Comparison of ENCODE assay signal across 8 cellular contexts in the genomic region with DNA sequence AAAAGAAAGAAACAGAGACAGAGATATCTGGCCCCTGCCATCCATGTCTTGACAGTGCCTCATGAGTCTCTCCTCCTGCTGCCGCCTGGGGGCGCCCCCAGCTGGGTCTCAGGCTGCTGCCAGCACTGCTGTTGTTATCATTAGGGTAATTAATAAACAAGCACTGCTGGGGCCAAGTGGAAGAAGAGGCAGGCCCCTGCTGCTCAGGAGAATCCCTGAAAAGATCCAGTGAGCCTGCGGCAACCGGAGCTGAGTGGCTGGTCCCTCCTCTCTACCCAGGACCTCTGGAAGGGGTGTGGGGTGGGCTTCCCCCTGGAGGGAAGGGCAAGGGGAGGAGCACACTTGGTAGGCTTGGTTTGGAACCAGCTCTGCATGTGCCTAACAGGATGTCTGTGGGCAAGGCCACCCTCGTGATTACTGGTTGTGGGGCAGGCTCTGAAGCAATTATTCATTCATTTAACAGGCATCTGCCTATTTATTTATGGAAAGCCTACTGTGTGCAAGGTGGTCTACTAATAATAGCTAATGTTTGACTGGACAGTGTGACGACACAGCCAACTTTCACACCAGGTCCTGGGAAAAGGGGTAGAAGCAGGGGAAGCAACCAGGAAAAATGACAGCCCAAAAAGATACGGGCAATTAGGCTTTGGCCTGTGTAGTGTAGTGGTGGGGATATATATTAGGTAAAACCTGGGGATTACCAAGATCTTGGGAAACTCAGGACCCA. TPM values are rescaled to one million over a fixed set of nuclear protein-coding genes. Genes with fewer than 3 reads are reported as not detected.
DNase-seq lines count a peak whose midpoint lies in the region; ATAC-seq and TF ChIP-seq lines count a peak whose summit lies in the region.

No MANE protein-coding gene starts in this region.

- H3K36me3 ChIP-seq in IMR-90 (ENCODE audit: control insufficient read depth, insufficient read depth, low read length), result no peaks in the 10 kb centered on the region; the same call in 1 of the 2 replicates
- H3K36me3 ChIP-seq in RWPE2 (ENCODE audit: low read depth), result no peaks in the 10 kb centered on the region
- peaks cover 2 to 14% of the 10 kb centered on the region in 2 donors for H3K36me3 ChIP-seq in neuronal stem cell (replicated peaks in 1 of 2; ENCODE audit: control insufficient read depth in 2 of 2, insufficient read depth in 2 of 2, low read length in 2 of 2)
- no peaks in the 10 kb centered on the region for H3K36me3 ChIP-seq in stomach

- H3K18ac ChIP-seq in IMR-90 (ENCODE audit: low read depth, low read length), result no peak overlapping the region
- no peak overlapping the region for H3K18ac ChIP-seq in neuronal stem cell (ENCODE audit: low read length)

- H3K27ac ChIP-seq in IMR-90 (ENCODE audit: insufficient read depth, low read length) (no peak overlapping the region), RWPE2 (ENCODE audit: poor library complexity, severe bottlenecking) (no peak overlapping the region), neuronal stem cell (replicated peaks; ENCODE audit: low read length) (peak overlapping the region; percentile 43), stomach (peak overlapping the region; percentile 32 to 82 (median 50))

- peak overlapping the region; percentile 14; the same call in 1 of the 2 replicates for H2BK120ac ChIP-seq in IMR-90 (ENCODE audit: low read depth, low read length)
- no peak overlapping the region for H2BK120ac ChIP-seq in neuronal stem cell (ENCODE audit: low read depth, low read length)

- no TSS peak for BruUV-seq in IMR-90 (replicated peaks; lab: Mats Ljungman, UMichigan)

- H2BK15ac ChIP-seq in IMR-90 (ENCODE audit: low read depth, low read length) (0 out of 3 replicates have a peak overlapping the region, but pooled peaks have one; percentile 19), neuronal stem cell (ENCODE audit: low read length) (no peak overlapping the region)

- H3K56ac ChIP-seq in IMR-90 (ENCODE audit: extremely low read depth, insufficient read depth, low read length), result no peak overlapping the region

- DNase-seq in IMR-90 (peak; percentile 67), RWPE2 (ENCODE audit: low spot score) (no peak), fibroblast of the conjunctiva (ENCODE audit: low read depth) (peak; percentile 44), neuronal stem cell (ENCODE audit: low spot score) (peak; percentile 80), stomach (peak; percentile 69)
- DNase-seq in activated effector memory CD4-positive, alpha-beta T cell treated with Interleukin-2 at 50 U/mL for 16 hours, result peak; percentile 72

- H3K27me3 ChIP-seq in IMR-90 (ENCODE audit: control insufficient read depth, insufficient read depth, low read length) (no peaks in the 10 kb centered on the region), RWPE2 (ENCODE audit: insufficient read depth, poor library complexity, severe bottlenecking) (no peaks in the 10 kb centered on the region), neuronal stem cell (ENCODE audit: control insufficient read depth in 3 of 3, insufficient read depth in 3 of 3, low read depth in 1 of 3, low read length in 3 of 3) (peaks cover 0 to 3% (median 0%) of the 10 kb centered on the region in 3 experiments), stomach (peaks cover 0 to 13% (median 0%) of the 10 kb centered on the region in 3 donors)

- H2AK9ac ChIP-seq in IMR-90 (replicated peaks; ENCODE audit: low read depth, low read length, poor library complexity), result peak overlapping the region; percentile 87

- H4K20me1 ChIP-seq in IMR-90 (ENCODE audit: insufficient read depth, low read length), result peaks cover 13% of the 10 kb centered on the region; the same call in 1 of the 2 replicates

- dilution Hi-C loops in IMR-90 (cut with HindIII; ENCODE audit: low sequenced_read_pairs, unreplicated experiment), result no loop called here

- peaks cover 16% of the 10 kb centered on the region; the same call in 1 of the 2 replicates for H3K9me1 ChIP-seq in IMR-90 (ENCODE audit: insufficient read depth, low read length)

- H4K91ac ChIP-seq in IMR-90 (ENCODE audit: insufficient read depth, low read depth, low read length), result no peak overlapping the region
- H4K91ac ChIP-seq in neuronal stem cell (ENCODE audit: low read depth, low read length, poor library complexity), result no peak overlapping the region

- peak; percentile 88 for TF ChIP-seq CTCF in GM12874 (IDR thresholded peaks at IDR 0.05; ENCODE audit: insufficient read depth, low read depth, low read length)
- peak; percentile 81 for TF ChIP-seq CTCF in IMR-90 (conservative IDR thresholded peaks at IDR 0.05; ENCODE audit: low read depth, low read length)
- TF ChIP-seq CTCF in RWPE2 (IDR thresholded peaks at IDR 0.05; ENCODE audit: poor library complexity, severe bottlenecking), result peak; percentile 98
- TF ChIP-seq CTCF in stomach (IDR thresholded peaks at IDR 0.05), result peak in 5 of 7 experiments; percentile 55 to 80 (median 74)

- peak overlapping the region; percentile 18 for H3K23ac ChIP-seq in IMR-90 (ENCODE audit: low read depth, low read length)
- no peak overlapping the region for H3K23ac ChIP-seq in neuronal stem cell (ENCODE audit: low read depth, low read length, poor library complexity)

- H3K79me1 ChIP-seq in IMR-90 (ENCODE audit: low read depth in 1 of 2, low read length in 2 of 2) (peaks cover 8 to 22% of the 10 kb centered on the region in 2 experiments), neuronal stem cell (ENCODE audit: low read depth, low read length) (peaks cover 8% of the 10 kb centered on the region)

- H2AFZ ChIP-seq in IMR-90 (replicated peaks; ENCODE audit: low read length, poor library complexity) (peak overlapping the region; percentile 93), neuronal stem cell (ENCODE audit: low read length) (peak overlapping the region; percentile 86)

- in situ Hi-C loops in IMR-90 (cut with MboI; ENCODE audit: low sequenced_read_pairs), result no loop called here

- no peak overlapping the region for H2BK5ac ChIP-seq in IMR-90 (ENCODE audit: low read depth, low read length, poor library complexity, severe bottlenecking)
- H2BK5ac ChIP-seq in neuronal stem cell (ENCODE audit: low read length), result no peak overlapping the region

- H4K8ac ChIP-seq in IMR-90 (ENCODE audit: low read depth in 2 of 2, low read length in 2 of 2) (peak overlapping the region in 1 of 2 experiments; percentile 59; a peak in 2 of 4 replicates), neuronal stem cell (ENCODE audit: low read depth, low read length) (no peak overlapping the region)

- H2BK20ac ChIP-seq in IMR-90 (ENCODE audit: low read depth, low read length), result no peak overlapping the region; the same call in 1 of the 2 replicates

- 0% methylated on average over 1 of the region's 7 CpGs; no CpG with 5 or more reads in 1 of the 2 experiments for WGBS in IMR-90 (ENCODE audit: extremely low coverage in 2 of 2, insufficient read length in 1 of 2), 2 experiments
- whole genome bisulfite sequencing in neuronal stem cell (ENCODE audit: extremely low coverage in 2 of 2, insufficient read length in 2 of 2, insufficient replicate concordance in 1 of 2), 2 donors, result no CpG with 5 or more reads among the region's 7 CpGs
- WGBS in stomach, 5 donors, result 11 to 22% (median 13%) methylated on average over 7 of the region's 7 CpGs

- H2AK5ac ChIP-seq in IMR-90 (ENCODE audit: low read depth, low read length), result 0 out of 2 replicates have a peak overlapping the region, but pooled peaks have one; percentile 6
- no peak overlapping the region for H2AK5ac ChIP-seq in neuronal stem cell (ENCODE audit: low read depth, low read length)

- H3K14ac ChIP-seq in IMR-90 (replicated peaks; ENCODE audit: low read depth, low read length), result no peak overlapping the region
- H3K14ac ChIP-seq in neuronal stem cell (ENCODE audit: low read length), result no peak overlapping the region

- H3K9me3 ChIP-seq in IMR-90 (ENCODE audit: control insufficient read depth, insufficient read depth, low read length) (no peaks in the 10 kb centered on the region), RWPE2 (ENCODE audit: severe bottlenecking) (no peaks in the 10 kb centered on the region), neuronal stem cell (replicated peaks in 1 of 2; ENCODE audit: control insufficient read depth in 2 of 2, insufficient read depth in 1 of 2, low read depth in 1 of 2, low read length in 2 of 2) (peaks cover 0 to 1% of the 10 kb centered on the region in 2 donors), stomach (no peaks in the 10 kb centered on the region)

- POLR2A ChIA-PET in IMR-90 (lab: Charles Lee; ENCODE audit: unreplicated experiment), result interaction anchor here (0.7 kb wide), 1 partner anchor 28 kb away, joined by 5 read pairs; no protein-coding TSS in a partner anchor

- intact Hi-C loops in IMR-90 (cut with micrococcal nuclease) (loop anchor here (1.0 to 10.0 kb wide), 6 partner anchors 44 to 346 kb away; no protein-coding TSS in a partner anchor), stomach (cut with DNase I; ENCODE audit: low total_unique reads) (no loop called here)

- H3K4me2 ChIP-seq in IMR-90 (ENCODE audit: low read depth, low read length) (peak overlapping the region; percentile 92), neuronal stem cell (ENCODE audit: insufficient read depth, low read length, poor library complexity, severe bottlenecking) (peak overlapping the region; percentile 82)

- TF ChIP-seq RAD21 in IMR-90 (IDR thresholded peaks at IDR 0.05; ENCODE audit: low read length), result peak; percentile 87

- CTCF ChIA-PET in IMR-90 (lab: Yijun Ruan, JAX), result interaction anchor here (0.7 to 1.3 kb wide), 10 partner anchors 9 to 473 kb away, joined by 3 to 8 read pairs (median 4); partner anchors contain the start of gene MAPKBP1

- TF ChIP-seq POLR2A in IMR-90 (IDR thresholded peaks at IDR 0.05; ENCODE audit: low read depth, low read length), result no peak
- TF ChIP-seq POLR2A in stomach (IDR thresholded peaks at IDR 0.05), result no peak

- no peak overlapping the region for H4K5ac ChIP-seq in IMR-90 (ENCODE audit: low read depth, low read length)

- H3K9ac ChIP-seq in IMR-90 (ENCODE audit: low read depth, low read length) (no peak overlapping the region), neuronal stem cell (ENCODE audit: low read depth, low read length, poor library complexity) (no peak overlapping the region)

- H3K4ac ChIP-seq in IMR-90 (ENCODE audit: low read depth, low read length) (peak overlapping the region; percentile 33; the same call in 1 of the 2 replicates), neuronal stem cell (ENCODE audit: low read length) (no peak overlapping the region)

- TF ChIP-seq EP300 in stomach (IDR thresholded peaks at IDR 0.05), result no peak

- ATAC-seq in IMR-90 (ENCODE audit: low read depth) (peak; percentile 50), RWPE2 (ENCODE audit: low read depth) (peak; percentile 43), GM21515 (IDR thresholded peaks at IDR 0.05; ENCODE audit: unreplicated experiment) (no peak)

- H2BK12ac ChIP-seq in neuronal stem cell (ENCODE audit: low read length), result no peak overlapping the region

- peaks cover 25% of the 10 kb centered on the region for H3K4me1 ChIP-seq in IMR-90 (ENCODE audit: control insufficient read depth, insufficient read depth, low read length)
- H3K4me1 ChIP-seq in RWPE2 (ENCODE audit: insufficient read depth, poor library complexity, severe bottlenecking), result peaks cover 5% of the 10 kb centered on the region
- peaks cover 32 to 33% of the 10 kb centered on the region in 2 donors for H3K4me1 ChIP-seq in neuronal stem cell (ENCODE audit: control insufficient read depth in 2 of 2, insufficient read depth in 1 of 2, low read depth in 1 of 2, low read length in 2 of 2)
- peaks cover 21 to 43% (median 35%) of the 10 kb centered on the region in 4 donors for H3K4me1 ChIP-seq in stomach

- H3K4me3 ChIP-seq in IMR-90 (ENCODE audit: insufficient read depth, low read depth, low read length), result no peak overlapping the region; the same call in 1 of the 2 replicates
- H3K4me3 ChIP-seq in RWPE2 (ENCODE audit: severe bottlenecking), result peak overlapping the region; percentile 98
- peak overlapping the region in 1 of 2 donors; percentile 76 for H3K4me3 ChIP-seq in neuronal stem cell (ENCODE audit: low read length in 2 of 2)
- H3K4me3 ChIP-seq in stomach, result peak overlapping the region; percentile 73 to 87 (median 74)

RNA-seq across cellular contexts. Expression of gene TYRO3, which starts 1.2 kb away (rescaled TPM):
- total RNA-seq in IMR-90 (2012; rRNA removed), result 10.6 and 11.5 TPM in 2 replicates
- polyA plus RNA-seq in IMR-90 (2012; rRNA removed), result 15.1 and 18.4 TPM in 2 replicates
- polyA plus RNA-seq in IMR-90 (2012; cell fraction: cytosol; rRNA removed), result 3.8 and 10.2 TPM in 2 replicates
- polyA plus RNA-seq in IMR-90 (2012; cell fraction: nucleus; rRNA removed; ENCODE audit: low replicate concordance), result 10.8 and 15.1 TPM in 2 replicates
- polyA plus RNA-seq in neuronal stem cell (2013, experiment 1 of 2), result 121 TPM
- polyA plus RNA-seq in neuronal stem cell (2013, experiment 2 of 2), result 118 TPM
- total RNA-seq in stomach, result 10 to 100 TPM in 3 of 5 donors, 1 to 10 TPM in 1, under 1 TPM in 1; 0.89 to 16.9 (median 10.5) TPM
- polyA plus RNA-seq in stomach, result 1 to 10 TPM; 3.6 to 6.6 (median 6.6) TPM

RNA-seq across cellular contexts. Expression of gene RPAP1, which starts 13.8 kb away (rescaled TPM):
- total RNA-seq in IMR-90 (2012; rRNA removed), result 9.1 and 9.4 TPM in 2 replicates
- 18.1 and 22.7 TPM in 2 replicates for polyA plus RNA-seq in IMR-90 (2012; rRNA removed)
- polyA plus RNA-seq in IMR-90 (2012; cell fraction: cytosol; rRNA removed), result 13.5 and 18.3 TPM in 2 replicates
- polyA plus RNA-seq in IMR-90 (2012; cell fraction: nucleus; rRNA removed; ENCODE audit: low replicate concordance), result 32.5 and 57.8 TPM in 2 replicates
- polyA plus RNA-seq in neuronal stem cell (2013, experiment 1 of 2), result 21.6 TPM
- polyA plus RNA-seq in neuronal stem cell (2013, experiment 2 of 2), result 20.4 TPM
- total RNA-seq in stomach, result 10 to 100 TPM in 3 of 5 donors, 1 to 10 TPM in 2; 1.8 to 17.4 (median 14.8) TPM
- 10 to 100 TPM in 1 of 3 donors, 1 to 10 TPM in 2; 6.0 to 10.6 (median 8.5) TPM for polyA plus RNA-seq in stomach

RNA-seq across cellular contexts. Expression of gene LTK, which starts 44.2 kb away (rescaled TPM):
- total RNA-seq in IMR-90 (2012; rRNA removed) (0.18 and 0.28 TPM in 2 replicates), stomach (10 to 100 TPM in 2 of 5 donors, 1 to 10 TPM in 3; 4.9 to 25.2 (median 9.7) TPM)
- polyA plus RNA-seq in IMR-90 (2012; rRNA removed) (0.62 and 0.77 TPM in 2 replicates), stomach (1 to 10 TPM; 1.2 to 3.5 (median 1.7) TPM)
- 0.30 and 0.37 TPM in 2 replicates for polyA plus RNA-seq in IMR-90 (2012; cell fraction: cytosol; rRNA removed)
- polyA plus RNA-seq in IMR-90 (2012; cell fraction: nucleus; rRNA removed; ENCODE audit: low replicate concordance), result 3.0 and 6.3 TPM in 2 replicates
- polyA plus RNA-seq in neuronal stem cell (2013, experiment 1 of 2), result 0.03 TPM
- polyA plus RNA-seq in neuronal stem cell (2013, experiment 2 of 2), result 0.06 TPM

Comparison
In these comparisons a context has a peak if more than half of its experiments do, and no peak if none do; other contexts are left out.
1. H3K27ac ChIP-seq: peak in neuronal stem cell (single experiment) and stomach (5 of 5); none in IMR-90 (single experiment) and RWPE2 (single experiment).
2. Peak in every context shown above with its lines, with median percentiles within 50 percentile points of each other: CTCF ChIP-seq.